In the genomic region with DNA sequence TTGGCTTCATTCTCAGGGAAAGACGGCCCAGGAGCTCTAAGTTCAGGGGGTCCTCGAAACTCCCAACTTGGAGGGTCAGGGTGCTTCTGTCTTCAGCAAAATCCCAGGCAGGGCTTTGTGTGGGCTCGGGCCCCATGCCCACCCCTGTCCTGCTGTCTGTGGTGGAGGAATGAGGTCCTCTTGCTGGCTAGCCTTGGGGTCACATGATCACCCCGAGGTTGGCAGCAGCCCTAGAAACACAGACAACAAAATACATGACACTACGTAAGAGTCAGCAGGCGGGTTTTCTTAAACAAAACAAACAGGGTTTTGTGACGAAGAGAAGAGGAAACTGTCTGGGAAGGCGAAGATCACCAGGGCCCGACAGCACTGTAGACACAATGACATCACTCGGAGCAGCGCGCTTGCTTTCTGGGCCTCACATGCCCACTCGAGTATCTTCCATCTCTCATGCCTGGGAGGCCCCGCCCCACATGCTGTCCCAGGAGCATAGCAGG, we compare ENCODE assay signal across 1 cellular context.
TF ChIP-seq lines count a peak whose summit lies in the region.

No MANE protein-coding gene starts in this region.

TF ChIP-seq in HEK293, 187 proteins besides CTCF, POLR2A, EP300 and RAD21 (continued from another document):
- TF ChIP-seq, protein P1, sequence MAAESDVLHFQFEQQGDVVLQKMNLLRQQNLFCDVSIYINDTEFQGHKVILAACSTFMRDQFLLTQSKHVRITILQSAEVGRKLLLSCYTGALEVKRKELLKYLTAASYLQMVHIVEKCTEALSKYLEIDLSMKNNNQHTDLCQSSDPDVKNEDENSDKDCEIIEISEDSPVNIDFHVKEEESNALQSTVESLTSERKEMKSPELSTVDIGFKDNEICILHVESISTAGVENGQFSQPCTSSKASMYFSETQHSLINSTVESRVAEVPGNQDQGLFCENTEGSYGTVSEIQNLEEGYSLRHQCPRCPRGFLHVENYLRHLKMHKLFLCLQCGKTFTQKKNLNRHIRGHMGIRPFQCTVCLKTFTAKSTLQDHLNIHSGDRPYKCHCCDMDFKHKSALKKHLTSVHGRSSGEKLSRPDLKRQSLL (tag by site-specific recombination; IDR thresholded peaks at IDR 0.05), result no peak
- TF ChIP-seq ZSCAN5A (tag by site-specific recombination; IDR thresholded peaks at IDR 0.05), result no peak
- TF ChIP-seq ZNF677 (tag by site-specific recombination; IDR thresholded peaks at IDR 0.05), result no peak
- TF ChIP-seq ZNF768 (tag by site-specific recombination; IDR thresholded peaks at IDR 0.05), result no peak
- no peak for TF ChIP-seq ZNF529 (tag by site-specific recombination; IDR thresholded peaks at IDR 0.05; ENCODE audit: insufficient replicate concordance)
- TF ChIP-seq SETDB1 (IDR thresholded peaks at IDR 0.05; ENCODE audit: insufficient read length, low read length), result no peak
- TF ChIP-seq ZNF362 (tag by site-specific recombination; IDR thresholded peaks at IDR 0.05), result no peak
